10 cellular contexts compared by ENCODE assay signal in the genomic region with DNA sequence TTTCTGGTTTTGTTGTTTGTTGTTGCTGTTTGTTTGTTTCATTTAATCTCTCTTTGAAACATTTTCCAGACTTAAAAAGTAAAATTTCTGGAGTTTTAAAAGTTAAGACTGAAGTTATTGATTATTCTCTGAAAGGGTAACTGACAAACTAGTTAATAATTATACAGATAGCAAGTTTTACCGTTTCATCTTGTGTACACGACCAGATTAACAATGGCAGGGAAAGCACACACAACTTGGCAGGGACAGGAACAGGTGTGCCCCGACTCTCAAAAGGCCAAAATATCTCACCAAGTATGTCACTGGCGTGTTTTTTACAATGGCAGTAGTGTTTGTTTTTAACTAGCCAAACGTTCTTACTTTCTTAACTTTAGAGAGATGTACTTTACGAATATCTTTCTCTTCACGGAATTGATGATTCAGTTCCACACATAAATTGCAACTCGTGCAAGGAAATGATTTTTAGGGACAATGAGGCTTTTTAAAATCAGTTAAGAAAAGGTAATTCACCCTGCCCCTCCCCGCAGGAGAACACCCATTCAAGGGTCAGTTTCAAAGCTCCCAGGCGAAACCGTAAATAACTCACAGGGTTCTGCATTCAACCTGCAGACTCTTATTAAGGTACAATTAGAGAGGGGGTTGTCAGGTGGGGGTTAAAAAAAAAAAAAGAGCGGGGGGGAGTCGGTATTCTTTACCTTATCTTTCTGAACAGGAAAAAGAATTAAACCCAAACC. TPM values are rescaled to one million over a fixed set of nuclear protein-coding genes. Genes with fewer than 3 reads are reported as not detected.
A peak's percentile ranks its signal among the peaks of the same experiment; 100 is the strongest.
DNase-seq lines count a peak whose midpoint lies in the region; ATAC-seq and TF ChIP-seq lines count a peak whose summit lies in the region.
"Had no signal": no experiment of that assay in that cellular context is flagged by ENCODE, and none has a peak within 500 bp of the region (broad histone marks: within the 10 kb centered on the region; RNA-seq: fewer than 3 reads in every experiment).

No MANE protein-coding gene starts in this region.

- BruUV-seq in A673 (replicated peaks; lab: Mats Ljungman, UMichigan): no TSS peak

- intact Hi-C loops in A673 (cut with micrococcal nuclease; ENCODE audit: unreplicated experiment) (loop anchor here (10.0 kb wide), 1 partner anchor 102 kb away; no protein-coding TSS in a partner anchor), dorsolateral prefrontal cortex (cut with DNase I) (loop anchor here in 1 of 2 donors (5.0 kb wide), 2 partner anchors 100 to 240 kb away; no protein-coding TSS in a partner anchor)

- H3K4me1 ChIP-seq in A673 (ENCODE audit: insufficient read depth, low read length, poor library complexity, severe bottlenecking) (peaks cover 40% of the 10 kb centered on the region), muscle layer of duodenum (ENCODE audit: control insufficient read depth in 1 of 2, insufficient read depth in 2 of 2, low read length in 2 of 2) (peaks cover 43 to 57% of the 10 kb centered on the region in 2 donors)

- peak overlapping the region; percentile 91 for H3K27ac ChIP-seq in A673 (ENCODE audit: low read depth, low read length, poor library complexity, severe bottlenecking)
- peak overlapping the region in 57 of 59 donors; percentile 5 to 98 (median 92) for H3K27ac ChIP-seq in dorsolateral prefrontal cortex
- H3K27ac ChIP-seq in muscle layer of duodenum (ENCODE audit: low read length): peak overlapping the region; percentile 83

- H3K27me3 ChIP-seq in A673 (replicated peaks; ENCODE audit: insufficient read depth, low read depth, low read length, poor library complexity): no peaks in the 10 kb centered on the region
- H3K27me3 ChIP-seq in dorsolateral prefrontal cortex: no peaks in the 10 kb centered on the region
- H3K27me3 ChIP-seq in muscle layer of duodenum (ENCODE audit: low read depth, low read length): no peaks in the 10 kb centered on the region

- ATAC-seq in HG02588 (IDR thresholded peaks at IDR 0.05; ENCODE audit: unreplicated experiment) (no peak), HG03432 (IDR thresholded peaks at IDR 0.05; ENCODE audit: unreplicated experiment) (no peak)
- ATAC-seq: stimulated activated naive CD8-positive, alpha-beta T cell treated with anti-CD3 and anti-CD28 coated beads, Interleukin-15, amount 100 ng/mL, for 72 hours had no signal

- TF ChIP-seq CTCF in A673 (conservative IDR thresholded peaks at IDR 0.05; ENCODE audit: low read depth, low read length) (no peak), dorsolateral prefrontal cortex (IDR thresholded peaks at IDR 0.05 in 54 of 56, conservative IDR thresholded peaks at IDR 0.05 in 2 of 56; ENCODE audit: low read depth in 1 of 56, partially characterized antibody in 56 of 56) (no peak)

- POLR2A ChIA-PET in A673 (lab: Charles Lee; ENCODE audit: low non-redundant PET): no interaction called here

- no peaks in the 10 kb centered on the region for H3K36me3 ChIP-seq in A673 (ENCODE audit: insufficient read depth, low read length, poor library complexity, severe bottlenecking)
- H3K36me3 ChIP-seq in muscle layer of duodenum (ENCODE audit: control insufficient read depth in 1 of 2, insufficient read depth in 2 of 2, low read length in 2 of 2): no peaks in the 10 kb centered on the region

- H3K4me3 ChIP-seq in A673 (ENCODE audit: low read depth, low read length, poor library complexity, severe bottlenecking) (peak overlapping the region; percentile 91), dorsolateral prefrontal cortex (peak overlapping the region in 44 of 59 donors; percentile 3 to 87 (median 76)), muscle layer of duodenum (ENCODE audit: low read depth in 1 of 2, low read length in 2 of 2) (peak overlapping the region; percentile 30 to 75)

- CTCF ChIA-PET in A673 (lab: Charles Lee): interaction anchor here (0.6 kb wide), 1 partner anchor 171 kb away, joined by 3 read pairs; no protein-coding TSS in a partner anchor

- H3K9me3 ChIP-seq in A673 (ENCODE audit: low read depth, low read length, poor library complexity, severe bottlenecking): no peaks in the 10 kb centered on the region
- H3K9me3 ChIP-seq in muscle layer of duodenum (ENCODE audit: control insufficient read depth in 1 of 2, low read length in 2 of 2): no peaks in the 10 kb centered on the region

- DNase-seq in A673 (ENCODE audit: low spot score) (no peak), HuH-7.5 (ENCODE audit: low spot score) (peak; percentile 50), dorsolateral prefrontal cortex (peak in 1 of 10 donors; percentile 18)
- no peak for DNase-seq in stimulated activated CD4-positive, alpha-beta T cell treated with anti-CD3 and anti-CD28 coated beads, Interleukin-15, amount 100 ng/mL, for 24 hours
- no peak for DNase-seq in stimulated activated naive CD4-positive, alpha-beta T cell (lab: John Stamatoyannopoulos, UW)
- DNase-seq: NCI-H524 treated with DMSO at 0.1 percent for 48 hours; stimulated activated naive CD8-positive, alpha-beta T cell treated with anti-CD3 and anti-CD28 coated beads, Interleukin-15, amount 100 ng/mL, for 72 hours had no signal

RNA-seq across cellular contexts. Expression of a gene that starts 3.5 kb away (rescaled TPM):
- 77.8 and 81.7 TPM in 2 replicates for total RNA-seq in A673 (2021)
- total RNA-seq in dorsolateral prefrontal cortex: 10 to 100 TPM; 31.4 to 73.2 (median 44.4) TPM
